Comparison of ENCODE assay signal across 8 cellular contexts in genomic region chr22:31291403-31291715, GRCh38. TPM values are rescaled to one million over a fixed set of nuclear protein-coding genes. Genes with fewer than 3 reads are reported as not detected.
DNase-seq lines count a peak whose midpoint lies in the region; ATAC-seq, FAIRE-seq and TF ChIP-seq lines count a peak whose summit lies in the region.

No MANE protein-coding gene starts in this region.

- peak overlapping the region; percentile 99 for H3K4me3 Mint-ChIP-seq in activated CD4-positive, alpha-beta T cell treated with anti-CD3 and anti-CD28 coated beads, Interleukin-2, amount 10 ng/mL, durations not matched to agents 24 days and 14 days

- H2AFZ ChIP-seq in K562 (ENCODE audit: low read depth, low read length) = peak overlapping the region; percentile 84; the same call in 1 of the 2 replicates

- TF ChIP-seq CTCF in K562 (IDR thresholded peaks at IDR 0.05 in 2 of 3, conservative IDR thresholded peaks at IDR 0.05 in 1 of 3; ENCODE audit: insufficient read depth in 2 of 3, low read depth in 1 of 3, low read length in 3 of 3) (no peak), left lung (IDR thresholded peaks at IDR 0.05) (no peak)

- no peak for TF ChIP-seq POLR2A in K562 (conservative IDR thresholded peaks at IDR 0.05)

- no peak for TF ChIP-seq EP300 in K562 (IDR thresholded peaks at IDR 0.05; ENCODE audit: low read length)

- peak overlapping the region; percentile 49 for H3K4me3 ChIP-seq in K562
- H3K4me3 ChIP-seq in left lung = peak overlapping the region; percentile 72 to 83
- H3K4me3 ChIP-seq in thymus (ENCODE audit: low read length) = peak overlapping the region; percentile 100

- no peaks in the 10 kb centered on the region for H3K9me1 ChIP-seq in K562 (ENCODE audit: control insufficient read depth, insufficient read depth, low read length)

- no peaks in the 10 kb centered on the region for H3K36me3 ChIP-seq in K562 (ENCODE audit: control insufficient read depth, insufficient read depth, low read length)
- H3K36me3 ChIP-seq in left lung = no peaks in the 10 kb centered on the region
- H3K36me3 ChIP-seq in thymus (ENCODE audit: control insufficient read depth, insufficient read depth) = peaks cover 44% of the 10 kb centered on the region

- H3K27ac ChIP-seq in K562 (ENCODE audit: extremely low read depth, low read depth, low read length) = peak overlapping the region; percentile 90; the same call in 1 of the 3 replicates
- H3K27ac ChIP-seq in left lung = peak overlapping the region; percentile 90 to 97
- H3K27ac ChIP-seq in thymus (ENCODE audit: low read depth) = peak overlapping the region; percentile 100

- no peaks in the 10 kb centered on the region for H3K9me3 ChIP-seq in K562 (replicated peaks; ENCODE audit: control insufficient read depth, insufficient read depth, low read depth, low read length)
- H3K9me3 ChIP-seq in left lung = no peaks in the 10 kb centered on the region
- no peaks in the 10 kb centered on the region for H3K9me3 ChIP-seq in thymus (ENCODE audit: control insufficient read depth)

- no peak for FAIRE-seq in K562 (lab: Jason Lieb, UNC)

- ATAC-seq in K562 (no peak), left lung (peak; percentile 0), GM21447 (IDR thresholded peaks at IDR 0.05; ENCODE audit: unreplicated experiment) (no peak), HG02938 (IDR thresholded peaks at IDR 0.05; ENCODE audit: unreplicated experiment) (no peak)

- no peaks in the 10 kb centered on the region for H4K20me1 ChIP-seq in K562 (replicated peaks; ENCODE audit: control insufficient read depth, insufficient read depth, low read length)

- H3K9me3 Mint-ChIP-seq in activated CD4-positive, alpha-beta T cell treated with anti-CD3 and anti-CD28 coated beads, Interleukin-2, amount 10 ng/mL, durations not matched to agents 24 days and 14 days = no peaks in the 10 kb centered on the region

- H3K4me1 ChIP-seq in K562 (replicated peaks in 1 of 2; ENCODE audit: control insufficient read depth in 2 of 2, insufficient read depth in 2 of 2, low read length in 2 of 2) (peaks cover 23 to 24% of the 10 kb centered on the region in 2 experiments; a peak in 4 of 5 replicates), left lung (peaks cover 18 to 92% of the 10 kb centered on the region in 2 donors), thymus (ENCODE audit: control insufficient read depth, insufficient read depth, low read length) (peaks cover 31% of the 10 kb centered on the region)

- H3K27ac Mint-ChIP-seq in activated CD4-positive, alpha-beta T cell treated with anti-CD3 and anti-CD28 coated beads, Interleukin-2, amount 10 ng/mL, durations not matched to agents 24 days and 14 days = peak overlapping the region; percentile 93

- intact Hi-C loops in activated CD4-positive, alpha-beta T cell treated with anti-CD3 and anti-CD28 coated beads, Interleukin-2, amount 10 ng/mL, durations not matched to agents 24 days and 14 days (cut with micrococcal nuclease) = loop anchor here (5.0 kb wide), 8 partner anchors 41 to 1979 kb away; partner anchors contain the start of genes DRG1, MORC2, SMTN and TUG1
- intact Hi-C loops in K562 (cut with micrococcal nuclease) = no loop called here
- intact Hi-C loops in left lung (cut with DNase I) = no loop called here

- peak overlapping the region; percentile 85 for H3K4me2 ChIP-seq in K562 (ENCODE audit: insufficient read depth, low read length)

- no peak for DNase-seq in activated CD4-positive, alpha-beta T cell treated with anti-CD3 and anti-CD28 coated beads, Interleukin-2, amount 10 ng/mL, durations not matched to agents 24 days and 14 days
- no peak for DNase-seq in activated CD4-positive, alpha-beta T cell treated with anti-CD3 and anti-CD28 coated beads for 4 hours
- DNase-seq in K562 (ENCODE audit: extremely low read depth in 1 of 4, low spot score in 3 of 4) = no peak
- DNase-seq in left lung = no peak
- DNase-seq in SIG-M5 (lab: John Stamatoyannopoulos, UW) = no peak

- no peaks in the 10 kb centered on the region for H3K27me3 Mint-ChIP-seq in activated CD4-positive, alpha-beta T cell treated with anti-CD3 and anti-CD28 coated beads, Interleukin-2, amount 10 ng/mL, durations not matched to agents 24 days and 14 days

- POLR2A ChIA-PET in K562 (lab: Yijun Ruan, JAX) = interaction anchor here (0.9 to 2.0 kb wide), 3 partner anchors 10 to 13 kb away, joined by 4 to 7 read pairs (median 4); no protein-coding TSS in a partner anchor

- H3K27me3 ChIP-seq in K562 (ENCODE audit: control insufficient read depth in 2 of 2, insufficient read depth in 2 of 2, low read length in 2 of 2) = no peaks in the 10 kb centered on the region
- H3K27me3 ChIP-seq in left lung = peaks cover 0 to 18% of the 10 kb centered on the region in 2 donors
- no peaks in the 10 kb centered on the region for H3K27me3 ChIP-seq in thymus (ENCODE audit: control insufficient read depth, insufficient read depth)

- 57% methylated on average over 3 of the region's 11 CpGs for WGBS in K562 (ENCODE audit: insufficient coverage, low coverage, missing lambda C conversion rate)
- WGBS in thymus = 3% methylated on average over 11 of the region's 11 CpGs

- BruUV-seq in K562 (replicated peaks; lab: Mats Ljungman, UMichigan) = no TSS peak

- H3K36me3 Mint-ChIP-seq in activated CD4-positive, alpha-beta T cell treated with anti-CD3 and anti-CD28 coated beads, Interleukin-2, amount 10 ng/mL, durations not matched to agents 24 days and 14 days (ENCODE audit: low read depth) = peaks cover 21% of the 10 kb centered on the region

- CTCF ChIA-PET in K562 (lab: Yijun Ruan, JAX; ENCODE audit: low intra/inter-chr PET ratio) = no interaction called here

- TF ChIP-seq RAD21 in K562 (CRISPR knock-in tag; conservative IDR thresholded peaks at IDR 0.05 in 1 of 2, IDR thresholded peaks at IDR 0.05 in 1 of 2) = no peak

- H3K79me2 ChIP-seq in K562 (ENCODE audit: control insufficient read depth, insufficient read depth, low read length) = no peaks in the 10 kb centered on the region

- peak overlapping the region; percentile 57 to 90; a peak in 3 of 4 replicates for H3K9ac ChIP-seq in K562 (ENCODE audit: insufficient read depth in 1 of 2, low read depth in 2 of 2, low read length in 2 of 2)

- in situ Hi-C loops in K562 (cut with MboI) = no loop called here

- peaks cover 65% of the 10 kb centered on the region for H3K4me1 Mint-ChIP-seq in activated CD4-positive, alpha-beta T cell treated with anti-CD3 and anti-CD28 coated beads, Interleukin-2, amount 10 ng/mL, durations not matched to agents 24 days and 14 days

TF ChIP-seq in K562, 482 proteins besides CTCF, POLR2A, EP300 and RAD21 (continues in another document):
- TF ChIP-seq ZNF740 (CRISPR knock-in tag; IDR thresholded peaks at IDR 0.05) (no peak), ZNF740 (tag; IDR thresholded peaks at IDR 0.05) (peak in 1 of 2 experiments; percentile 43; a peak in 2 of 4 replicates)

RNA-seq across cellular contexts. Expression of gene PIK3IP1, which starts 0.9 kb away (rescaled TPM):
- total RNA-seq in activated CD4-positive, alpha-beta T cell treated with anti-CD3 and anti-CD28 coated beads, Interleukin-2, amount 10 ng/mL, durations not matched to agents 24 days and 14 days = 12.4 TPM in 2 replicates
- total RNA-seq in K562 (2011; cell fraction: chromatin; rRNA removed; ENCODE audit: low replicate concordance) = 3.1 and 4.7 TPM in 2 replicates
- 5.1 and 6.2 TPM in 2 replicates for total RNA-seq in K562 (2011; cell fraction: nucleolus; rRNA removed)
- 5.6 and 6.2 TPM in 2 replicates for total RNA-seq in K562 (2011; cell fraction: nucleoplasm; rRNA removed)
- total RNA-seq in K562 (2014; rRNA removed) (0.77 and 1.0 TPM in 2 replicates), K562 (2014; rRNA removed; fragmentation: Illumina TruSeq; extraction: Trizol) (0.67 and 0.76 TPM in 2 replicates), K562 (2015; rRNA removed; fragmentation: Illumina TruSeq; extraction: Trizol) (0.68 and 0.87 TPM in 2 replicates), K562 (2021) (1.3 TPM in 2 replicates), left lung (10 to 100 TPM; 12.8 to 41.5 TPM)
- polyA plus RNA-seq in K562 (2011; rRNA removed) (0.71 and 2.3 TPM in 2 replicates), K562 (2014; fragmentation: Illumina TruSeq; extraction: Trizol) (0.83 and 1.1 TPM in 2 replicates), K562 (2014; fragmentation: Nextera tagmentation; extraction: Ambion mirVana) (under 1 TPM; 0.11 to 0.18 TPM), K562 (2014; rRNA removed) (0.88 and 1.2 TPM in 2 replicates), thymus (182 TPM)
- polyA plus RNA-seq in K562 (2011; cell fraction: cytosol; rRNA removed) = 0.73 and 2.3 TPM in 2 replicates
- 1.7 and 2.8 TPM in 2 replicates for polyA plus RNA-seq in K562 (2011; cell fraction: nucleus; rRNA removed)
- polyA plus RNA-seq in K562 (2012) = 1.0 and 2.6 TPM in 2 replicates
- 1.1 and 2.5 TPM in 2 replicates for polyA minus RNA-seq in K562 (2011; rRNA and poly(A)+ RNA removed)
- polyA minus RNA-seq in K562 (2011; cell fraction: cytosol; rRNA and poly(A)+ RNA removed) = 2.5 TPM in 1 of 2 replicates, not detected in the other
- 1.2 and 3.6 TPM in 2 replicates for polyA minus RNA-seq in K562 (2011; cell fraction: nucleus; rRNA and poly(A)+ RNA removed)

RNA-seq across cellular contexts. Expression of gene PATZ1, which starts 54.8 kb away (rescaled TPM):
- total RNA-seq in activated CD4-positive, alpha-beta T cell treated with anti-CD3 and anti-CD28 coated beads, Interleukin-2, amount 10 ng/mL, durations not matched to agents 24 days and 14 days = 33.8 and 34.7 TPM in 2 replicates
- 3.8 and 10.3 TPM in 2 replicates for total RNA-seq in K562 (2011; cell fraction: chromatin; rRNA removed; ENCODE audit: low replicate concordance)
- 8.0 and 9.5 TPM in 2 replicates for total RNA-seq in K562 (2011; cell fraction: nucleolus; rRNA removed)
- 5.1 and 5.5 TPM in 2 replicates for total RNA-seq in K562 (2011; cell fraction: nucleoplasm; rRNA removed)
- total RNA-seq in K562 (2014; rRNA removed) = 5.3 and 6.8 TPM in 2 replicates
- 2.7 and 3.5 TPM in 2 replicates for total RNA-seq in K562 (2014; rRNA removed; fragmentation: Illumina TruSeq; extraction: Trizol)
- 4.2 and 4.8 TPM in 2 replicates for total RNA-seq in K562 (2015; rRNA removed; fragmentation: Illumina TruSeq; extraction: Trizol)
- total RNA-seq in K562 (2021) = 7.8 and 8.9 TPM in 2 replicates
- 3.1 and 5.0 TPM in 2 replicates for polyA plus RNA-seq in K562 (2011; rRNA removed)
- polyA plus RNA-seq in K562 (2011; cell fraction: cytosol; rRNA removed) = 4.7 and 5.2 TPM in 2 replicates
- 8.7 and 9.7 TPM in 2 replicates for polyA plus RNA-seq in K562 (2011; cell fraction: nucleus; rRNA removed)
- polyA plus RNA-seq in K562 (2012) = 7.9 and 8.1 TPM in 2 replicates
- polyA plus RNA-seq in K562 (2014; fragmentation: Illumina TruSeq; extraction: Trizol) = 5.4 and 5.8 TPM in 2 replicates
- polyA plus RNA-seq in K562 (2014; fragmentation: Nextera tagmentation; extraction: Ambion mirVana) = under 1 TPM; 0.63 to 0.70 TPM
- polyA plus RNA-seq in K562 (2014; rRNA removed) = 4.9 and 6.3 TPM in 2 replicates
- 4.1 and 5.3 TPM in 2 replicates for polyA minus RNA-seq in K562 (2011; rRNA and poly(A)+ RNA removed)
- polyA minus RNA-seq in K562 (2011; cell fraction: cytosol; rRNA and poly(A)+ RNA removed) = 5.9 and 7.4 TPM in 2 replicates
- polyA minus RNA-seq in K562 (2011; cell fraction: nucleus; rRNA and poly(A)+ RNA removed) = 6.7 and 9.0 TPM in 2 replicates
- 10 to 100 TPM; 19.9 to 23.4 TPM for total RNA-seq in left lung
- 33.4 TPM for polyA plus RNA-seq in thymus

Comparison
In these comparisons a context has a peak if more than half of its experiments do, and no peak if none do; other contexts are left out.
1. H3K4me3 ChIP-seq: peak in every context shown above with its lines; median percentile 100 in thymus; 78 in left lung; 49 in K562.